In the genomic region with DNA sequence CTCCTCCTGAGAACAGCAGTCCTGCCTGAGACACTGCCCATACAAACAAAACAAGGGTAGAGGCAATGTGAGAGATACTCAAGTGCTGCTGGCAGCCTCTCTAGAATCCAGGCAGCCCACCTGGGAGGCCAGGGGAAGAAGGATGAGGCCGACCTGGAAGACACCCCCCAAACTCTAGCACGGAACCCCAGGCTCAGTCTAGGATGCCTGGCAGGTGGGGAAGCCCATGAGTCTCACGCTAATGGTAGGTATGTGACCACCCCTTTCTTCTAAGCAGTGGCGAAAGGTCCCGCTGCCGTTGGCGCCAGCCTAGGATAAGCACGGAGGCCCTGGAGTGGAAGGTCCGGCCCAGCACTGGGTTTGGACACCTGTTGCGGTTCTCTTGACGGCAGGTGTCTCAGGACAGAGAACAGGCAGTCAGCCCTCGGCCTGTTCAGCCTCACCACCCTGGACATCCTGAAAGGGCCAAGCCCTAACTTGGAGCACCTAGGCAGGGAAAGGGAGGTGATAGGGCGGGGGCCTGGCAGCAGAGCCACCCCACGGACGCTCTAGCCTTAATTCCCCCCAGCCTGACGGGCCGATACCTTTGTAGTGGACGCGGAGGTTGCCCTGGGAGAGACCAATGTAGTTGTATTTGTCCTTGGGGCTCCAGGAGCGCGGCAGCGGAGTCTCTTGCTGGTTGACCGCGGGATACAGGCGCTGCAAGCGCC, we compare ENCODE assay signal across 8 cellular contexts. TPM values are rescaled to one million over a fixed set of nuclear protein-coding genes. Genes with fewer than 3 reads are reported as not detected.
DNase-seq lines count a peak whose midpoint lies in the region; ATAC-seq, FAIRE-seq and TF ChIP-seq lines count a peak whose summit lies in the region.

No MANE protein-coding gene starts in this region.

- peaks cover 42% of the 10 kb centered on the region for H3K36me3 Mint-ChIP-seq in activated CD4-positive, alpha-beta memory T cell treated with anti-CD3 and anti-CD28 coated beads, Interleukin-2, amount 10 ng/mL, durations not matched to agents 7 days and 5 days (ENCODE audit: low read depth)

- H3K4me1 Mint-ChIP-seq in activated CD4-positive, alpha-beta memory T cell treated with anti-CD3 and anti-CD28 coated beads, Interleukin-2, amount 10 ng/mL, durations not matched to agents 7 days and 5 days = peaks cover 48% of the 10 kb centered on the region

- intact Hi-C loops in left ventricle myocardium superior (cut with micrococcal nuclease) = no loop called here

- POLR2A ChIA-PET in activated CD4-positive, alpha-beta memory T cell treated with anti-CD3 and anti-CD28 coated beads, Interleukin-2, amount 10 ng/mL, durations not matched to agents 7 days and 5 days (lab: Charles Lee) = interaction anchor here (1.0 to 2.2 kb wide), 13 partner anchors 10 to 505 kb away, joined by 3 to 15 read pairs (median 5); a partner anchor contains a TSS

- FAIRE-seq in GM12892 (lab: Jason Lieb, UNC) = no peak

- no peak for TF ChIP-seq POLR2A in GM12892 (IDR thresholded peaks at IDR 0.05; ENCODE audit: low read depth, low read length)

- CTCF ChIA-PET in activated CD4-positive, alpha-beta memory T cell treated with anti-CD3 and anti-CD28 coated beads, Interleukin-2, amount 10 ng/mL, durations not matched to agents 7 days and 5 days (lab: Charles Lee) = interaction anchor here (0.5 to 2.7 kb wide), 22 partner anchors 9 to 285 kb away, joined by 3 to 75 read pairs (median 4); a partner anchor contains a TSS

- DNase-seq in COLO668 (lab: John Stamatoyannopoulos, UW; ENCODE audit: unreplicated experiment) = peak; percentile 40
- DNase-seq in HFF-Myc (ENCODE audit: extremely low read depth, low read depth) = no peak
- peak; percentile 26 for DNase-seq in activated CD4-positive, alpha-beta memory T cell treated with anti-CD3 and anti-CD28 coated beads, Interleukin-2, amount 10 ng/mL, durations not matched to agents 7 days and 5 days
- DNase-seq in left ventricle myocardium superior = no peak
- no peak for DNase-seq in skeletal muscle cell (ENCODE audit: low read depth)
- no peak for DNase-seq in NCI-H774 (lab: John Stamatoyannopoulos, UW)
- no peak for DNase-seq in DMS153 treated with DMSO at 0.1 percent for 48 hours (lab: John Stamatoyannopoulos, UW; ENCODE audit: unreplicated experiment)
- no peak for DNase-seq in GM12892 (ENCODE audit: insufficient read length)

- H3K4me3 ChIP-seq in HFF-Myc (replicated peaks; ENCODE audit: low read depth, low read length) = peak overlapping the region; percentile 96
- peak overlapping the region; percentile 99 for H3K4me3 ChIP-seq in skeletal muscle cell (ENCODE audit: low read depth, low read length)

- H3K27ac Mint-ChIP-seq in activated CD4-positive, alpha-beta memory T cell treated with anti-CD3 and anti-CD28 coated beads, Interleukin-2, amount 10 ng/mL, durations not matched to agents 7 days and 5 days = peak overlapping the region; percentile 77

- H3K9me3 Mint-ChIP-seq in activated CD4-positive, alpha-beta memory T cell treated with anti-CD3 and anti-CD28 coated beads, Interleukin-2, amount 10 ng/mL, durations not matched to agents 7 days and 5 days = no peaks in the 10 kb centered on the region

- peak overlapping the region; percentile 90 for H3K4me3 Mint-ChIP-seq in activated CD4-positive, alpha-beta memory T cell treated with anti-CD3 and anti-CD28 coated beads, Interleukin-2, amount 10 ng/mL, durations not matched to agents 7 days and 5 days

- no peaks in the 10 kb centered on the region for H3K27me3 Mint-ChIP-seq in activated CD4-positive, alpha-beta memory T cell treated with anti-CD3 and anti-CD28 coated beads, Interleukin-2, amount 10 ng/mL, durations not matched to agents 7 days and 5 days

- TF ChIP-seq CTCF in HFF-Myc (IDR thresholded peaks at IDR 0.05; ENCODE audit: low read depth, low read length, missing control alignments) = no peak

- peak; percentile 6 for ATAC-seq in left ventricle myocardium superior

RNA-seq across cellular contexts. Expression of a gene that starts 0.5 kb away (rescaled TPM):
- 10 to 100 TPM; 23.2 to 24.3 TPM for total RNA-seq in activated CD4-positive, alpha-beta memory T cell treated with anti-CD3 and anti-CD28 coated beads, Interleukin-2, amount 10 ng/mL, durations not matched to agents 7 days and 5 days
- 11.8 TPM for total RNA-seq in left ventricle myocardium superior
- polyA plus RNA-seq in GM12892 (2012; ENCODE audit: missing spikeins) = 6.2 TPM

RNA-seq across cellular contexts. Expression of a gene that starts 0.8 kb away (rescaled TPM):
- under 1 TPM; 0.20 to 0.25 TPM for total RNA-seq in activated CD4-positive, alpha-beta memory T cell treated with anti-CD3 and anti-CD28 coated beads, Interleukin-2, amount 10 ng/mL, durations not matched to agents 7 days and 5 days
- 0.37 TPM for total RNA-seq in left ventricle myocardium superior
- 0.38 TPM for polyA plus RNA-seq in GM12892 (2012; ENCODE audit: missing spikeins)

RNA-seq across cellular contexts. Expression of a gene that starts 36.2 kb away (rescaled TPM):
- total RNA-seq in activated CD4-positive, alpha-beta memory T cell treated with anti-CD3 and anti-CD28 coated beads, Interleukin-2, amount 10 ng/mL, durations not matched to agents 7 days and 5 days = 10 to 100 TPM; 40.6 to 42.3 TPM
- total RNA-seq in left ventricle myocardium superior = 32.6 TPM
- polyA plus RNA-seq in GM12892 (2012; ENCODE audit: missing spikeins) = 14.4 TPM

RNA-seq across cellular contexts. Expression of a gene that starts 40.9 kb away (rescaled TPM):
- 100 to 1,000 TPM in 1 of 2 experiments, 10 to 100 TPM in 1; 96.4 to 101 TPM for total RNA-seq in activated CD4-positive, alpha-beta memory T cell treated with anti-CD3 and anti-CD28 coated beads, Interleukin-2, amount 10 ng/mL, durations not matched to agents 7 days and 5 days
- 84.4 TPM for total RNA-seq in left ventricle myocardium superior
- polyA plus RNA-seq in GM12892 (2012; ENCODE audit: missing spikeins) = 131 TPM

RNA-seq across cellular contexts. Expression of a gene that starts 41.6 kb away (rescaled TPM):
- 10 to 100 TPM; 50.2 to 53.5 TPM for total RNA-seq in activated CD4-positive, alpha-beta memory T cell treated with anti-CD3 and anti-CD28 coated beads, Interleukin-2, amount 10 ng/mL, durations not matched to agents 7 days and 5 days
- total RNA-seq in left ventricle myocardium superior = 20.8 TPM
- polyA plus RNA-seq in GM12892 (2012; ENCODE audit: missing spikeins) = 23.0 TPM

Comparison
In these comparisons a context has a peak if more than half of its experiments do, and no peak if none do; other contexts are left out.
1. DNase-seq: peak in COLO668 (single experiment) and activated CD4-positive, alpha-beta memory T cell treated with anti-CD3 and anti-CD28 coated beads, Interleukin-2, amount 10 ng/mL, durations not matched to agents 7 days and 5 days (single experiment); none in HFF-Myc (single experiment), left ventricle myocardium superior (single experiment), skeletal muscle cell (single experiment), NCI-H774 (single experiment), DMS153 treated with DMSO at 0.1 percent for 48 hours (single experiment) and GM12892 (single experiment).